ENCODE assay signal across 13 cellular contexts in the genomic region with DNA sequence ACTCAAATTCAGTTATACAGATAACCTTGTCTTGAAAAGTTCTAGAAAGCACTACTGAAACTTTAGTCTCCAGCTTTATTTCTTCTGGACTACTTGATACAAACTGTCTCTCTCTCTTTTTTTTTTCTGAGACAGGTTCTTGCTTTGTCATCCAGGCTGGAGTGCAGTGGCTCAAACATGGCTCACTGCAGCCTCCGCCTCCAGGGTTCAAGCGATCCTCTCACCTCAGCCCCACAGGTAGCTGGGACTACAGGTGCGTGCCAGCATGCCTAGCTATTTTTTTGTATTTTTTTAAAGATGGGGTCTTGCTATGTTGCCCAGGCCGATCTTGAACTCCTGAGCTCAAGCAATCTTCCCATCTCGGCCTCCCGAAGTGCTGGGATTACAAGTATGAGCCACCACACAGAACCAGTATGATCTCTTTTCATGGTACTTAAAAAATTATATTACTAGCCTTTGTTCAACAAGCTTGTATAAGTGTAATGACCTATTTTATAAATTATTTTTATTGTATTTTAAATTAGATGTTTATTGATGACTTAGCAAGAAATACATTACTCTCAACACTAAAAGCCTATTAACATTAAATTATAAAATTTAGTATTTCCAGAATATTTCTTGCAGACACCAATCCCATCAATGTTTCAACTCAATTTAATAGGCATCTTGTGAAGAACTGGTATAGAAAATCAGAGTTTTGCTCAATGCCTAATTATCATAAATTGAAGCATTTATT. TPM values are rescaled to one million over a fixed set of nuclear protein-coding genes. Genes with fewer than 3 reads are reported as not detected.
A peak's percentile ranks its signal among the peaks of the same experiment; 100 is the strongest.
DNase-seq lines count a peak whose midpoint lies in the region; ATAC-seq, FAIRE-seq and TF ChIP-seq lines count a peak whose summit lies in the region.
"Had no signal": no experiment of that assay in that cellular context is flagged by ENCODE, and none has a peak within 500 bp of the region (broad histone marks: within the 10 kb centered on the region; RNA-seq: fewer than 3 reads in every experiment).

No MANE protein-coding gene starts in this region.

- TF ChIP-seq EP300 in sigmoid colon (IDR thresholded peaks at IDR 0.05), result no peak

- H3K9me3 ChIP-seq in RWPE2 (ENCODE audit: severe bottlenecking), result no peaks in the 10 kb centered on the region
- H3K9me3 ChIP-seq in mononuclear cell (ENCODE audit: low read depth, low read length), result no peaks in the 10 kb centered on the region
- H3K9me3 ChIP-seq in sigmoid colon, result no peaks in the 10 kb centered on the region
- H3K9me3 ChIP-seq: prostate gland, vagina had no signal

- WGBS in sigmoid colon, 2 donors, result 36 to 86% methylated on average over 6 of the region's 6 CpGs

- DNase-seq in RWPE2 (ENCODE audit: low spot score) (no peak), sigmoid colon (no peak), H4 (ENCODE audit: low spot score) (no peak), HTR-8/SVneo (ENCODE audit: insufficient read length, low spot score) (no peak), GM19239 (ENCODE audit: insufficient read length, low spot score) (no peak)
- DNase-seq: COR-L47, kidney glomerular epithelial cell, NCI-H774 had no signal

- H3K27ac ChIP-seq in ACC112 (ENCODE audit: low read depth, low read length), result no peak overlapping the region
- no peak overlapping the region for H3K27ac ChIP-seq in RWPE2 (ENCODE audit: poor library complexity, severe bottlenecking)
- H3K27ac ChIP-seq in sigmoid colon, result no peak overlapping the region
- H3K27ac ChIP-seq: prostate gland, vagina had no signal

- H3K4me1 ChIP-seq in ACC112 (ENCODE audit: control insufficient read depth, insufficient read depth, low read length, unreplicated experiment) (peaks cover 10% of the 10 kb centered on the region), RWPE2 (ENCODE audit: insufficient read depth, poor library complexity, severe bottlenecking) (no peaks in the 10 kb centered on the region), mononuclear cell (ENCODE audit: insufficient read depth, low read length) (peaks cover 11% of the 10 kb centered on the region), sigmoid colon (no peaks in the 10 kb centered on the region)
- H3K4me1 ChIP-seq: prostate gland, vagina had no signal

- H2AFZ ChIP-seq in ACC112 (ENCODE audit: low read length, unreplicated experiment), result peak overlapping the region; percentile 48

- H3K4me3 ChIP-seq in ACC112 (ENCODE audit: low read depth, low read length) (peak overlapping the region; percentile 37; the same call in 1 of the 2 replicates), RWPE2 (ENCODE audit: severe bottlenecking) (peak overlapping the region; percentile 4), mononuclear cell (ENCODE audit: low read length) (peak overlapping the region; percentile 4), sigmoid colon (no peak overlapping the region)
- H3K4me3 ChIP-seq: prostate gland, vagina had no signal

- no peak for TF ChIP-seq POLR2A in sigmoid colon (IDR thresholded peaks at IDR 0.05)

- H3K79me2 ChIP-seq in ACC112 (ENCODE audit: control insufficient read depth, insufficient read depth, low read length, unreplicated experiment), result no peaks in the 10 kb centered on the region

- H3K36me3 ChIP-seq in ACC112 (ENCODE audit: insufficient read depth, low read length), result no peaks in the 10 kb centered on the region
- no peaks in the 10 kb centered on the region for H3K36me3 ChIP-seq in RWPE2 (ENCODE audit: low read depth)
- H3K36me3 ChIP-seq in sigmoid colon, result no peaks in the 10 kb centered on the region
- H3K36me3 ChIP-seq: prostate gland, vagina had no signal

- intact Hi-C loops in sigmoid colon (cut with DNase I), result no loop called here

- H3K27me3 ChIP-seq in ACC112 (ENCODE audit: insufficient read depth, low read length) (no peaks in the 10 kb centered on the region), RWPE2 (ENCODE audit: insufficient read depth, poor library complexity, severe bottlenecking) (no peaks in the 10 kb centered on the region), mononuclear cell (ENCODE audit: insufficient read depth, low read length) (no peaks in the 10 kb centered on the region), sigmoid colon (no peaks in the 10 kb centered on the region)
- H3K27me3 ChIP-seq: vagina had no signal

- peak; percentile 7 for ATAC-seq in GM19023 (IDR thresholded peaks at IDR 0.05; ENCODE audit: unreplicated experiment)
- ATAC-seq in RWPE2 (ENCODE audit: low read depth), result no peak

- no peak for TF ChIP-seq CTCF in RWPE2 (IDR thresholded peaks at IDR 0.05; ENCODE audit: poor library complexity, severe bottlenecking)
- no peak for TF ChIP-seq CTCF in sigmoid colon (IDR thresholded peaks at IDR 0.05)

- FAIRE-seq in HTR-8/SVneo (lab: Jason Lieb, UNC), result no peak
- no peak for FAIRE-seq in GM19239 (lab: Jason Lieb, UNC)

RNA-seq across cellular contexts. Expression of a gene that starts 36.1 kb away (rescaled TPM):
- total RNA-seq in mononuclear cell (53.6 TPM), sigmoid colon (10 to 100 TPM; 12.3 to 17.8 (median 13.5) TPM)
- 10 to 100 TPM in 1 of 3 donors, 1 to 10 TPM in 2; 7.2 to 11.9 (median 7.6) TPM for polyA plus RNA-seq in sigmoid colon
- total RNA-seq in H4 (2014; rRNA removed; shearing (Covaris generic)), result 10.3 and 12.4 TPM in 2 replicates

Comparison
In these comparisons a context has a peak if more than half of its experiments do, and no peak if none do; other contexts are left out.
1. H3K4me3 ChIP-seq: peak in ACC112 (single experiment), RWPE2 (single experiment) and mononuclear cell (single experiment); none in sigmoid colon (0 of 4).